In genomic region chr20:48841196-48841860, GRCh38 we compare ENCODE assay signal across 24 cellular contexts. TPM values are rescaled to one million over a fixed set of nuclear protein-coding genes. Genes with fewer than 3 reads are reported as not detected.
DNase-seq lines count a peak whose midpoint lies in the region; TF ChIP-seq lines count a peak whose summit lies in the region.
"Had no signal": no experiment of that assay in that cellular context is flagged by ENCODE, and none has a peak within 500 bp of the region (broad histone marks: within the 10 kb centered on the region; RNA-seq: fewer than 3 reads in every experiment).

No MANE protein-coding gene starts in this region.

- 64 to 68% methylated on average over 7 of the region's 7 CpGs for WGBS in esophagus squamous epithelium, 2 donors

- peak overlapping the region; percentile 38 for H3K4me3 ChIP-seq in skeletal muscle satellite cell (ENCODE audit: low read length)
- no peak overlapping the region for H3K4me3 ChIP-seq in esophagus squamous epithelium
- H3K4me3 ChIP-seq: dorsolateral prefrontal cortex, left lung, MG63, transverse colon had no signal

- H3K9me3 ChIP-seq in skeletal muscle satellite cell (replicated peaks; ENCODE audit: low read length) (no peaks in the 10 kb centered on the region), esophagus squamous epithelium (no peaks in the 10 kb centered on the region)
- H3K9me3 ChIP-seq: Caco-2, left lung, MG63, transverse colon had no signal

- DNase-seq in EH (ENCODE audit: low read depth) (peak; percentile 25), NAMALWA (ENCODE audit: low spot score) (peak; percentile 45), esophagus squamous epithelium (lab: John Stamatoyannopoulos, UW) (no peak)
- no peak for DNase-seq in activated CD8-positive, alpha-beta memory T cell treated with anti-CD3 and anti-CD28 coated beads, Interleukin-2, amount 50 U/mL, for 48 hours
- no peak for DNase-seq in activated CD4-positive, alpha-beta T cell treated with anti-CD3 and anti-CD28 coated beads for 1 hour
- DNase-seq: activated CD4-positive, alpha-beta T cell treated with anti-CD3 and anti-CD28 coated beads for 48 hours; activated gamma-delta T cell; activated T-cell treated with anti-CD3 and anti-CD28 coated beads, Interleukin-2, amount 50 U/mL, for 24 hours; C1 segment of cervical spinal cord; Caco-2; dorsolateral prefrontal cortex; left lung; naive B cell; NCI-H1417 treated with DMSO at 0.1 percent for 48 hours; NCI-H2081 treated with DMSO at 0.1 percent for 48 hours; NCI-H345; NCI-H748 treated with DMSO at 0.1 percent for 48 hours; small intestine; stimulated activated CD8-positive, alpha-beta memory T cell treated with anti-CD3 and anti-CD28 coated beads, Interleukin-4, amount 100 ng/mL, for 48 hours; transverse colon had no signal

- H3K4me1 ChIP-seq in skeletal muscle satellite cell (ENCODE audit: control insufficient read depth, insufficient read depth, low read length) (peaks cover 33% of the 10 kb centered on the region), esophagus squamous epithelium (no peaks in the 10 kb centered on the region)
- H3K4me1 ChIP-seq: Caco-2, transverse colon had no signal

- peak overlapping the region; percentile 14 for H3K27ac ChIP-seq in cingulate gyrus (ENCODE audit: low read depth, low read length)
- H3K27ac ChIP-seq in esophagus squamous epithelium, result no peak overlapping the region
- H3K27ac ChIP-seq: left lung, transverse colon, VCaP had no signal

- no peaks in the 10 kb centered on the region for H3K36me3 ChIP-seq in skeletal muscle satellite cell (ENCODE audit: insufficient read depth, low read length)
- no peaks in the 10 kb centered on the region for H3K36me3 ChIP-seq in esophagus squamous epithelium
- H3K36me3 ChIP-seq: left lung, MG63, transverse colon had no signal

- H3K27me3 ChIP-seq in skeletal muscle satellite cell (ENCODE audit: control insufficient read depth, insufficient read depth, low read length) (no peaks in the 10 kb centered on the region), esophagus squamous epithelium (peaks cover 0 to 12% (median 0%) of the 10 kb centered on the region in 4 donors)
- H3K27me3 ChIP-seq: dorsolateral prefrontal cortex, MG63, transverse colon had no signal

- H3K4me2 ChIP-seq in skeletal muscle satellite cell (ENCODE audit: low read length), result peak overlapping the region; percentile 61

- intact Hi-C loops in esophagus squamous epithelium (cut with DNase I), result no loop called here

- H3K9ac ChIP-seq in skeletal muscle satellite cell (ENCODE audit: low read depth, low read length), result no peak overlapping the region

- no peak for TF ChIP-seq CTCF in esophagus squamous epithelium (IDR thresholded peaks at IDR 0.05)

- no peak for TF ChIP-seq POLR2A in esophagus squamous epithelium (IDR thresholded peaks at IDR 0.05)

RNA-seq across cellular contexts. Expression of gene PREX1, which starts 13.5 kb away (rescaled TPM):
- total RNA-seq in skeletal muscle satellite cell (2012; rRNA removed), result 9.9 and 11.4 TPM in 2 replicates
- 10 to 100 TPM in 2 of 4 donors, 1 to 10 TPM in 2; 4.9 to 25.9 (median 8.9) TPM for total RNA-seq in esophagus squamous epithelium

Comparison
In these comparisons a context has a peak if more than half of its experiments do, and no peak if none do; other contexts are left out.
1. DNase-seq: peak in EH (single experiment) and NAMALWA (single experiment); none in activated CD8-positive, alpha-beta memory T cell treated with anti-CD3 and anti-CD28 coated beads, Interleukin-2, amount 50 U/mL, for 48 hours (single experiment), activated CD4-positive, alpha-beta T cell treated with anti-CD3 and anti-CD28 coated beads for 1 hour (single experiment) and esophagus squamous epithelium (single experiment).